Comparison of ENCODE assay signal across 8 cellular contexts in genomic region chr13:30422056-30422914, GRCh38. TPM values are rescaled to one million over a fixed set of nuclear protein-coding genes. Genes with fewer than 3 reads are reported as not detected.
DNase-seq lines count a peak whose midpoint lies in the region; ATAC-seq and TF ChIP-seq lines count a peak whose summit lies in the region.

Gene UBE2L5, plus strand, starts transcription at chr13:30422493. Its CDS starts 5,498 bp downstream, at chr13:30427991.

- DNase-seq in NCI-H82 treated with DMSO at 0.1 percent for 48 hours (lab: John Stamatoyannopoulos, UW; ENCODE audit: unreplicated experiment) = peak; percentile 67
- DNase-seq in activated T-cell treated with anti-CD3 and anti-CD28 coated beads for 48 hours (ENCODE audit: low read depth) = peak; percentile 65
- no peak for DNase-seq in epithelial cell of proximal tubule (ENCODE audit: low read depth)
- DNase-seq in mucosa of descending colon = peak; percentile 72 to 88 (median 86)
- peak; percentile 47 to 48 for DNase-seq in stimulated activated CD8-positive, alpha-beta memory T cell treated with anti-CD3 and anti-CD28 coated beads, Interleukin-2, amount 100 ng/mL, for 48 hours (ENCODE audit: low read depth in 2 of 2)

- no peaks in the 10 kb centered on the region for H3K27me3 ChIP-seq in ACC112 (ENCODE audit: insufficient read depth, low read length)

- no peaks in the 10 kb centered on the region for H3K79me2 ChIP-seq in ACC112 (ENCODE audit: control insufficient read depth, insufficient read depth, low read length, unreplicated experiment)

- ATAC-seq in GM18502 (IDR thresholded peaks at IDR 0.05; ENCODE audit: poor library complexity, unreplicated experiment) = peak; percentile 62
- ATAC-seq in HG03064 (IDR thresholded peaks at IDR 0.05; ENCODE audit: low read depth, unreplicated experiment) = peak; percentile 57
- peak; percentile 89 for ATAC-seq in mucosa of descending colon

- intact Hi-C loops in mucosa of descending colon (cut with DNase I, micrococcal nuclease) = no loop called here

- H3K4me1 ChIP-seq in ACC112 (ENCODE audit: control insufficient read depth, insufficient read depth, low read length, unreplicated experiment) (peaks cover 3% of the 10 kb centered on the region), mucosa of descending colon (ENCODE audit: low read depth) (peaks cover 12% of the 10 kb centered on the region)

- H3K36me3 ChIP-seq in ACC112 (ENCODE audit: insufficient read depth, low read length) (no peaks in the 10 kb centered on the region), mucosa of descending colon (ENCODE audit: low read depth) (no peaks in the 10 kb centered on the region)

- H3K27ac ChIP-seq in ACC112 (ENCODE audit: low read depth, low read length) = peak within 1 kb of the TSS; percentile 57

- H2AFZ ChIP-seq in ACC112 (ENCODE audit: low read length, unreplicated experiment) = peak within 1 kb of the TSS; percentile 95

- peak within 1 kb of the TSS; percentile 85 for H3K4me3 ChIP-seq in ACC112 (ENCODE audit: low read depth, low read length)
- H3K4me3 ChIP-seq in epithelial cell of proximal tubule (ENCODE audit: low read depth, low read length) = peak within 1 kb of the TSS; percentile 66
- peak within 1 kb of the TSS; percentile 14 for H3K4me3 ChIP-seq in mucosa of descending colon

- TF ChIP-seq CTCF in epithelial cell of proximal tubule (conservative IDR thresholded peaks at IDR 0.05; ENCODE audit: low read depth, low read length) (no peak), mucosa of descending colon (IDR thresholded peaks at IDR 0.05) (no peak)

- no peaks in the 10 kb centered on the region for H3K9me3 ChIP-seq in mucosa of descending colon

RNA-seq across cellular contexts. Expression of gene UBE2L5, which starts in this region (rescaled TPM):
- total RNA-seq in epithelial cell of proximal tubule (not detected in 2 replicates), mucosa of descending colon (not detected)

Comparison
In these comparisons a context has a peak if more than half of its experiments do, and no peak if none do; other contexts are left out.
1. Peak in DNase-seq, ATAC-seq and H3K4me3 ChIP-seq in mucosa of descending colon; RNA of the gene not detected or under 1 TPM.
2. H3K4me3 ChIP-seq: peak in every context shown above with its lines; median percentile 85 in ACC112; 66 in epithelial cell of proximal tubule; 14 in mucosa of descending colon.